In the genomic region with DNA sequence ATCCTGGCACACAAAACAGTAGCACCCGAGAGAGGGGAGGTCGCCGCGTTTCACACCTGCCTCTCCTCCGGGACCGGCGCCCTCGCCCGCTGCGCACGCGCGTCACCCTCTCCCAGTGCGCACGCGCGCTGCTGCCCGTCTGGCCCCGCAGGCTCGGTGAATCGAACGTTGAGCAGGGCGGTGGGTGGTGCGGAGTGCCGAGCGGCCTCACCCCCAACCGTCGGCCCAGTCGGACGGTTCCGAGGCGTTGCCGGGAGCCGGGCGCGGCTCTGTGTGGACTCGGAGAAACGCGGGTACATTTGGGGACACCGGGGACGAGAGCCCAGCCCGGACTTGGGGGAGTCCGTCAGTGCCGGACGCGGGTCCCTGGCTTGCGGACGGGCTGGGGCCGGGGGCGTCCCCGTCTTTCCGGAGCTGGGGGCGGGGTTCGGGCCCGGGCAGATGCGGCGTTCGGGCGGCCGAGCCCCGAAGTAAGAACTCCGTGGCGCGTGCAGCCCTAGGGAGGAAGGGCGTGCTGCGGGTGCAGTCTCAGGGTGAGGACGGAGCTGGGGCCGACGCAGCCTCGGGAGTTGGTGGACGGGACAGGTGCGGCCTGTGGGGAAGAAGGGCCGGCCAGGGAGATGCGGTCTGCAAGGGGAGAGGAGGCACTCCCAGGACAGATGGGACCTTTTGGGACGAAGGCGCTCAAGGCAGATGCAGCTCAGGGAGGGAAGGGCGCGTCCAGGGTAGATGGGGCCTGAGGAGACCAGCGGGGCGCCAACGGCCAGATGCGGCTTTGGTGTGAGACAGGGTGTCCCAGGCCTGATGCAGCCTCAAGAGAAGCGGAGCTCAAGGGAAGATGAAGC, we compare ENCODE assay signal across 8 cellular contexts. TPM values are rescaled to one million over a fixed set of nuclear protein-coding genes. Genes with fewer than 3 reads are reported as not detected.
DNase-seq lines count a peak whose midpoint lies in the region; ATAC-seq and TF ChIP-seq lines count a peak whose summit lies in the region.

A gene with protein sequence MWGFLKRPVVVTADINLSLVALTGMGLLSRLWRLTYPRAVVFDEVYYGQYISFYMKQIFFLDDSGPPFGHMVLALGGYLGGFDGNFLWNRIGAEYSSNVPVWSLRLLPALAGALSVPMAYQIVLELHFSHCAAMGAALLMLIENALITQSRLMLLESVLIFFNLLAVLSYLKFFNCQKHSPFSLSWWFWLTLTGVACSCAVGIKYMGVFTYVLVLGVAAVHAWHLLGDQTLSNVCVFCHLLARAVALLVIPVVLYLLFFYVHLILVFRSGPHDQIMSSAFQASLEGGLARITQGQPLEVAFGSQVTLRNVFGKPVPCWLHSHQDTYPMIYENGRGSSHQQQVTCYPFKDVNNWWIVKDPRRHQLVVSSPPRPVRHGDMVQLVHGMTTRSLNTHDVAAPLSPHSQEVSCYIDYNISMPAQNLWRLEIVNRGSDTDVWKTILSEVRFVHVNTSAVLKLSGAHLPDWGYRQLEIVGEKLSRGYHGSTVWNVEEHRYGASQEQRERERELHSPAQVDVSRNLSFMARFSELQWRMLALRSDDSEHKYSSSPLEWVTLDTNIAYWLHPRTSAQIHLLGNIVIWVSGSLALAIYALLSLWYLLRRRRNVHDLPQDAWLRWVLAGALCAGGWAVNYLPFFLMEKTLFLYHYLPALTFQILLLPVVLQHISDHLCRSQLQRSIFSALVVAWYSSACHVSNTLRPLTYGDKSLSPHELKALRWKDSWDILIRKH (plus strand): TSS at position 138 of the 845 bp plus-strand sequence. CDS start 1,301 bp downstream, outside the sequence.

- peaks cover 15% of the 10 kb centered on the region for H3K4me1 Mint-ChIP-seq in endodermal cell

- TF ChIP-seq CTCF in endodermal cell (conservative IDR thresholded peaks at IDR 0.05) = no peak

- peak within 1 kb of the TSS; percentile 87 for H3K4me3 Mint-ChIP-seq in endodermal cell

- H3K4me3 ChIP-seq in endodermal cell (ENCODE audit: low read length) (peak within 1 kb of the TSS; percentile 86), mesodermal cell (ENCODE audit: extremely low read depth, insufficient read depth, low read length, poor library complexity, severe bottlenecking) (peak within 1 kb of the TSS; percentile 91)

- DNase-seq in CD1c-positive myeloid dendritic cell (ENCODE audit: extremely low spot score) (peak; percentile 92), HS-5 (ENCODE audit: low read depth) (peak; percentile 32), NOMO-1 (lab: John Stamatoyannopoulos, UW; ENCODE audit: unreplicated experiment in 2 of 2) (peak; percentile 75 to 81), endodermal cell (peak; percentile 96)
- DNase-seq in activated CD8-positive, alpha-beta memory T cell treated with anti-CD3 and anti-CD28 coated beads, Interleukin-2, amount 50 U/mL, for 24 hours (ENCODE audit: extremely low read depth) = peak; percentile 63
- peak; percentile 74 for DNase-seq in stimulated activated CD8-positive, alpha-beta memory T cell treated with anti-CD3 and anti-CD28 coated beads, Interleukin-15, amount 100 ng/mL, for 24 hours (ENCODE audit: low read depth)

- no peaks in the 10 kb centered on the region for H3K9me3 Mint-ChIP-seq in endodermal cell

- H3K27me3 ChIP-seq in endodermal cell (ENCODE audit: control insufficient read depth, insufficient read depth, low read length, poor library complexity, severe bottlenecking) = no peaks in the 10 kb centered on the region

- no peaks in the 10 kb centered on the region for H3K27me3 Mint-ChIP-seq in endodermal cell (ENCODE audit: insufficient read depth)

- H3K9ac ChIP-seq in endodermal cell (ENCODE audit: extremely low read depth, low read length, poor library complexity, severe bottlenecking) = peak within 1 kb of the TSS; percentile 69

- H3K27ac ChIP-seq in endodermal cell (ENCODE audit: low read depth, low read length) = peak within 1 kb of the TSS; percentile 77
- peak within 1 kb of the TSS; percentile 41 for H3K27ac ChIP-seq in mesodermal cell (ENCODE audit: low read depth, low read length, severe bottlenecking)

- WGBS in endodermal cell (ENCODE audit: insufficient coverage in 1 of 2, insufficient read length in 1 of 2), 2 experiments = 1 to 3% methylated on average over 43 to 83 of the region's 83 CpGs
- WGBS in mesodermal cell (ENCODE audit: insufficient coverage in 2 of 2), 2 experiments = 4 to 5% methylated on average over 71 to 75 of the region's 83 CpGs

- H3K36me3 ChIP-seq in endodermal cell (ENCODE audit: control insufficient read depth, insufficient read depth, low read length) = peaks cover 51% of the 10 kb centered on the region
- H3K36me3 ChIP-seq in mesodermal cell (ENCODE audit: control insufficient read depth, insufficient read depth, low read length) = peaks cover 46% of the 10 kb centered on the region

- peak; percentile 78 for ATAC-seq in GM19455 (IDR thresholded peaks at IDR 0.05; ENCODE audit: unreplicated experiment)

- H3K27ac Mint-ChIP-seq in endodermal cell = peak within 1 kb of the TSS; percentile 91

- H3K9me3 ChIP-seq in endodermal cell (ENCODE audit: control insufficient read depth, low read length) (no peaks in the 10 kb centered on the region), mesodermal cell (ENCODE audit: control insufficient read depth, low read length) (no peaks in the 10 kb centered on the region)

- H3K4me1 ChIP-seq in endodermal cell (ENCODE audit: control insufficient read depth, insufficient read depth, low read length) (peaks cover 10% of the 10 kb centered on the region), mesodermal cell (ENCODE audit: control insufficient read depth, insufficient read depth, low read length, poor library complexity, severe bottlenecking) (no peaks in the 10 kb centered on the region)

- H3K36me3 Mint-ChIP-seq in endodermal cell (ENCODE audit: low read depth) = peaks cover 50% of the 10 kb centered on the region

RNA-seq across cellular contexts. Expression of the gene that starts here (rescaled TPM):
- 10 to 100 TPM; 42.3 to 53.8 TPM for total RNA-seq in endodermal cell
- 42.0 TPM for polyA plus RNA-seq in endodermal cell (2013, experiment 1 of 2)
- polyA plus RNA-seq in endodermal cell (2013, experiment 2 of 2) = 35.6 TPM
- polyA plus RNA-seq in mesodermal cell (2013, experiment 1 of 2) = 26.4 TPM
- polyA plus RNA-seq in mesodermal cell (2013, experiment 2 of 2) = 24.8 TPM

Comparison
In these comparisons a context has a peak if more than half of its experiments do, and no peak if none do; other contexts are left out.
1. Peak in every context shown above with its lines: DNase-seq, ATAC-seq, H3K4me3 ChIP-seq and H3K27ac ChIP-seq.
2. DNase-seq: peak in every context shown above with its lines; median percentile 96 in endodermal cell; 92 in CD1c-positive myeloid dendritic cell; 78 in NOMO-1; 74 in stimulated activated CD8-positive, alpha-beta memory T cell treated with anti-CD3 and anti-CD28 coated beads, Interleukin-15, amount 100 ng/mL, for 24 hours; 63 in activated CD8-positive, alpha-beta memory T cell treated with anti-CD3 and anti-CD28 coated beads, Interleukin-2, amount 50 U/mL, for 24 hours; 32 in HS-5.